ENCODE assay signal across 1 cellular context in genomic region chr9:95316794-95317118, GRCh38.
TF ChIP-seq lines count a peak whose summit lies in the region.

No MANE protein-coding gene starts in this region.

TF ChIP-seq in H1, 55 proteins besides CTCF, POLR2A, EP300 and RAD21:
- TF ChIP-seq CBX8 (IDR thresholded peaks at IDR 0.05; ENCODE audit: borderline replicate concordance, low read depth, low read length) (no peak), MAX (IDR thresholded peaks at IDR 0.05) (no peak), SP1 (IDR thresholded peaks at IDR 0.05; ENCODE audit: low read depth, low read length) (0 out of 2 replicates have a peak, but pooled peaks have one; percentile 9), CHD2 (IDR thresholded peaks at IDR 0.05; ENCODE audit: low read length) (no peak), CHD1 (IDR thresholded peaks at IDR 0.05; ENCODE audit: low read depth, low read length) (no peak), RFX5 (IDR thresholded peaks at IDR 0.05; ENCODE audit: borderline replicate concordance, low read depth, low read length) (no peak), TBP (IDR thresholded peaks at IDR 0.05; ENCODE audit: low read depth, low read length) (no peak), CTBP2 (IDR thresholded peaks at IDR 0.05; ENCODE audit: borderline replicate concordance, insufficient read depth, insufficient read length, low read length) (no peak), TAF1 (IDR thresholded peaks at IDR 0.05; ENCODE audit: low read depth, low read length) (no peak; the same call in 1 of the 2 replicates), POLR2AphosphoS5 (IDR thresholded peaks at IDR 0.05; ENCODE audit: low read depth, low read length) (no peak), RBBP5 (IDR thresholded peaks at IDR 0.05; ENCODE audit: borderline replicate concordance, low read depth, low read length) (0 out of 2 replicates have a peak, but pooled peaks have one; percentile 17), NRF1 (IDR thresholded peaks at IDR 0.05; ENCODE audit: low read depth, low read length) (no peak)
- TF ChIP-seq, protein P1, sequence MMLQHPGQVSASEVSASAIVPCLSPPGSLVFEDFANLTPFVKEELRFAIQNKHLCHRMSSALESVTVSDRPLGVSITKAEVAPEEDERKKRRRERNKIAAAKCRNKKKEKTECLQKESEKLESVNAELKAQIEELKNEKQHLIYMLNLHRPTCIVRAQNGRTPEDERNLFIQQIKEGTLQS (IDR thresholded peaks at IDR 0.05; ENCODE audit: insufficient read depth, low read depth, low read length) = no peak
